1 cellular context compared by ENCODE assay signal in genomic region chrX:49276671-49277519, GRCh38.
TF ChIP-seq lines count a peak whose summit lies in the region.

No MANE protein-coding gene starts in this region.

TF ChIP-seq in IMR-90, 13 proteins besides CTCF, POLR2A, EP300 and RAD21:
- no peak for TF ChIP-seq RCOR1 (IDR thresholded peaks at IDR 0.05; ENCODE audit: insufficient replicate concordance, low read length)
- no peak for TF ChIP-seq MAZ (IDR thresholded peaks at IDR 0.05; ENCODE audit: borderline replicate concordance, low read depth, low read length)
- TF ChIP-seq CEBPB (IDR thresholded peaks at IDR 0.05; ENCODE audit: low read depth, low read length) = no peak
- no peak for TF ChIP-seq RFX5 (IDR thresholded peaks at IDR 0.05; ENCODE audit: low read depth, low read length)
- no peak for TF ChIP-seq MXI1 (IDR thresholded peaks at IDR 0.05; ENCODE audit: borderline replicate concordance, low read depth, low read length)
- no peak for TF ChIP-seq SMC3 (IDR thresholded peaks at IDR 0.05; ENCODE audit: low read depth, low read length)
- no peak for TF ChIP-seq MAFK (IDR thresholded peaks at IDR 0.05; ENCODE audit: low read depth, low read length)
- no peak for TF ChIP-seq USF2 (IDR thresholded peaks at IDR 0.05; ENCODE audit: low read depth, low read length)
- no peak for TF ChIP-seq BHLHE40 (IDR thresholded peaks at IDR 0.05; ENCODE audit: low read depth, low read length)
TF ChIP-seq in IMR-90: peak in this region for 0.
